ENCODE assay signal across 8 cellular contexts in the genomic region with DNA sequence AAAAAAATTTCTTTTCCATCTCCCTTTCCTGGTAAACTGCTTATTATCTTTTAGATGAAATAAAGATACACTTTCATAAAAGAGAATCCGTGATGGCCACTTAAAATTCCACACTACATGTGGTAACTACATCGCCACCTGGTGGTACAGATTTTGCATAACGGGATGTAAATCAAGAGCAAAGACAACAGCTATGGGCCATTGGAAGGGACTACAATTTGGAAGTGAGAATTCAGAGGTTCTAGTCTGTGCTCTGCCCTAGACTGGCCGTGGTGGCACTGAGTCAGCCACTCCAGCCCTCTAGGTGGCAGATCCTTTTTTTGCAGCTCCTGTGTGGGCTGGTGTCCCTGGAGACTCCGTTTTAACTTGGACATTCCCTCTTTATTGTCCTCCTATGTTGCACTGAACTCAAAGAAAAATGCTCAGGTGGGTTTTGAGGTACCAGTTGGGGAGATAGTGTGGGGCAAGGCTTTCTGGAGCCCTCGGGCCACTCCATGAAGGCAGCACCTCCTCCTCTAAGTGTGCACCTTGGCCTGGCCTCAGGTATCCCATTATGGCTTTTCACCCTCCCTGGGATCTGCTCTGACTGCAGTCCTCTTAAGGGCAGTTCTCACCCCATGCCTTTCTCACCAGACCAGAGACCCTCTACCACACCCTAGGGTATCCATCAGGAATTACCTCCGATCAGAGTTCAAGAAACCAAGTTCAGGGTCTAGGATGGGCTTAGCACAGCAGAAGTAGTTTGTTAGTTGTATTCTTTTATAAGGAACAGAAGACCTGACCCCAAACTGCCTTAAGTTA. TPM values are rescaled to one million over a fixed set of nuclear protein-coding genes. Genes with fewer than 3 reads are reported as not detected.
DNase-seq lines count a peak whose midpoint lies in the region; ATAC-seq and TF ChIP-seq lines count a peak whose summit lies in the region.

No MANE protein-coding gene starts in this region.

- no peak overlapping the region for H3K27ac Mint-ChIP-seq in activated naive CD4-positive, alpha-beta T cell treated with anti-CD3 and anti-CD28 coated beads, Interleukin-2, amount 50 U/mL, for 72 hours

- H3K36me3 ChIP-seq in cardiac muscle cell: no peaks in the 10 kb centered on the region
- H3K36me3 ChIP-seq in psoas muscle (ENCODE audit: insufficient read depth in 1 of 2, low read depth in 1 of 2): no peaks in the 10 kb centered on the region

- TF ChIP-seq CTCF in AG04449 (IDR thresholded peaks at IDR 0.05; ENCODE audit: insufficient read depth, low read length, missing control alignments): peak; percentile 59
- TF ChIP-seq CTCF in cardiac muscle cell (IDR thresholded peaks at IDR 0.05; ENCODE audit: low read depth, low read length): peak; percentile 71
- TF ChIP-seq CTCF in psoas muscle (IDR thresholded peaks at IDR 0.05): peak; percentile 90

- intact Hi-C loops in psoas muscle (cut with DNase I): loop anchor here (2.0 to 5.0 kb wide), 5 partner anchors 55 to 94 kb away; a partner anchor contains a TSS

- DNase-seq in AG04449 (ENCODE audit: low read depth, low spot score) (peak; percentile 33), NAMALWA (ENCODE audit: low spot score) (peak; percentile 89), SK-MEL-5 (ENCODE audit: low read depth, low spot score) (peak; percentile 85), cardiac muscle cell (ENCODE audit: low read depth in 1 of 2, low spot score in 1 of 2) (peak; percentile 89 to 90), psoas muscle (peak; percentile 28 to 29)
- peak in 1 of 2 donors; percentile 67 for DNase-seq in activated naive CD4-positive, alpha-beta T cell treated with anti-CD3 and anti-CD28 coated beads, Interleukin-2, amount 50 U/mL, for 72 hours (ENCODE audit: low spot score in 2 of 2)

- H3K27ac ChIP-seq in cardiac muscle cell (no peak overlapping the region), psoas muscle (no peak overlapping the region)

- peaks cover 63% of the 10 kb centered on the region for H3K4me1 ChIP-seq in cardiac muscle cell (ENCODE audit: low read depth)
- peaks cover 21% of the 10 kb centered on the region for H3K4me1 ChIP-seq in psoas muscle

- WGBS in psoas muscle, 3 donors: 42 to 46% (median 42%) methylated on average over 7 of the region's 7 CpGs

- CTCF ChIA-PET in AG04449 (lab: Yijun Ruan, JAX): interaction anchor here (0.7 to 5.0 kb wide), 18 partner anchors 9 to 209 kb away, joined by 3 to 49 read pairs (median 4); no protein-coding TSS in a partner anchor

- in situ Hi-C loops in SK-MEL-5 (cut with HindIII; ENCODE audit: low pct_unique_long_range_greater_than_20kb, low sequenced_read_pairs): no loop called here

- H3K27me3 ChIP-seq in cardiac muscle cell (no peaks in the 10 kb centered on the region), psoas muscle (ENCODE audit: insufficient read depth in 3 of 3, low read length in 2 of 3) (no peaks in the 10 kb centered on the region)

- H3K36me3 Mint-ChIP-seq in activated naive CD4-positive, alpha-beta T cell treated with anti-CD3 and anti-CD28 coated beads, Interleukin-2, amount 50 U/mL, for 72 hours: no peaks in the 10 kb centered on the region

- POLR2A ChIA-PET in AG04449 (lab: Yijun Ruan, JAX): no interaction called here

- H3K9me3 Mint-ChIP-seq in activated naive CD4-positive, alpha-beta T cell treated with anti-CD3 and anti-CD28 coated beads, Interleukin-2, amount 50 U/mL, for 72 hours: no peaks in the 10 kb centered on the region

- ATAC-seq in GM18907 (IDR thresholded peaks at IDR 0.05; ENCODE audit: unreplicated experiment) (peak; percentile 55), psoas muscle (peak; percentile 26 to 63 (median 38)), GM18873 (IDR thresholded peaks at IDR 0.05; ENCODE audit: low FRiP score, unreplicated experiment) (no peak)
- peak; percentile 47 to 60 for ATAC-seq in activated naive CD4-positive, alpha-beta T cell treated with anti-CD3 and anti-CD28 coated beads, Interleukin-2, amount 50 U/mL, for 72 hours

- H3K4me3 ChIP-seq in AG04449 (ENCODE audit: low read depth, low read length) (no peak overlapping the region), cardiac muscle cell (no peak overlapping the region), psoas muscle (no peak overlapping the region)

- no peaks in the 10 kb centered on the region for H3K9me3 ChIP-seq in cardiac muscle cell (ENCODE audit: low read depth)
- H3K9me3 ChIP-seq in psoas muscle: no peaks in the 10 kb centered on the region

RNA-seq across cellular contexts. Expression of a gene that starts 54.9 kb away (rescaled TPM):
- 0.08 TPM in 1 of 2 replicates, not detected in the other for total RNA-seq in SK-MEL-5 (2014; rRNA removed; shearing (Covaris generic))
- not detected in 2 replicates for polyA plus RNA-seq in SK-MEL-5 (2015; cell fraction: cytosol; rRNA removed)
- polyA plus RNA-seq in SK-MEL-5 (2015; cell fraction: nucleus; rRNA removed): not detected in 2 replicates
- not detected for total RNA-seq in activated naive CD4-positive, alpha-beta T cell treated with anti-CD3 and anti-CD28 coated beads, Interleukin-2, amount 50 U/mL, for 72 hours
- 66.4 and 82.2 TPM in 2 replicates for total RNA-seq in cardiac muscle cell
- polyA plus RNA-seq in cardiac muscle cell: 57.0 and 58.3 TPM in 2 replicates
- total RNA-seq in psoas muscle: 1 to 10 TPM in 1 of 4 donors, under 1 TPM in 3; 0.40 to 1.9 (median 0.59) TPM
- 1 to 10 TPM in 1 of 3 donors, under 1 TPM in 2; 0.39 to 1.1 (median 0.41) TPM for polyA plus RNA-seq in psoas muscle

Comparison
In these comparisons a context has a peak if more than half of its experiments do, and no peak if none do; other contexts are left out.
1. RNA of a gene that starts 54.9 kb away (total RNA-seq): 66.4 to 82.2 TPM in cardiac muscle cell; 0.40 to 1.9 TPM in psoas muscle, 0.08 TPM in SK-MEL-5 and not detected in activated naive CD4-positive, alpha-beta T cell treated with anti-CD3 and anti-CD28 coated beads, Interleukin-2, amount 50 U/mL, for 72 hours; every median in the first group is over 10 times any median in the second.
2. Peak in every context shown above with its lines, with median percentiles within 50 percentile points of each other: CTCF ChIP-seq.